ENCODE assay signal across 21 cellular contexts in genomic region chr1:164604541-164604940, GRCh38. TPM values are rescaled to one million over a fixed set of nuclear protein-coding genes. Genes with fewer than 3 reads are reported as not detected.
DNase-seq lines count a peak whose midpoint lies in the region; ATAC-seq, FAIRE-seq and TF ChIP-seq lines count a peak whose summit lies in the region.
"Had no signal": no experiment of that assay in that cellular context is flagged by ENCODE, and none has a peak within 500 bp of the region (broad histone marks: within the 10 kb centered on the region; RNA-seq: fewer than 3 reads in every experiment).

No MANE protein-coding gene starts in this region.

- ATAC-seq in body of pancreas (no peak), GM18907 (IDR thresholded peaks at IDR 0.05; ENCODE audit: unreplicated experiment) (no peak)
- ATAC-seq: activated naive CD8-positive, alpha-beta T cell treated with anti-CD3 and anti-CD28 coated beads, Interleukin-2, amount 50 U/mL, for 24 hours; gastrocnemius medialis; naive thymus-derived CD4-positive, alpha-beta T cell; stimulated activated naive CD8-positive, alpha-beta T cell treated with anti-CD3 and anti-CD28 coated beads, Interleukin-15, amount 100 ng/mL, for 72 hours had no signal

- no peaks in the 10 kb centered on the region for H3K36me3 Mint-ChIP-seq in activated CD4-positive, alpha-beta T cell treated with anti-CD3 and anti-CD28 coated beads, Interleukin-2, amount 10 ng/mL, durations not matched to agents 7 days and 5 days (ENCODE audit: low read depth)
- H3K36me3 Mint-ChIP-seq in activated CD4-positive, alpha-beta memory T cell treated with anti-CD3 and anti-CD28 coated beads for 36 hours, result no peaks in the 10 kb centered on the region
- H3K36me3 Mint-ChIP-seq: naive thymus-derived CD4-positive, alpha-beta T cell had no signal

- H3K4me1 ChIP-seq in body of pancreas (peaks cover 91% of the 10 kb centered on the region), thyroid gland (peaks cover 63 to 65% of the 10 kb centered on the region in 2 donors)

- H3K4me3 ChIP-seq in body of pancreas (no peak overlapping the region), thyroid gland (replicated peaks in 1 of 3) (no peak overlapping the region)
- H3K4me3 ChIP-seq: gastrocnemius medialis, lung had no signal

- intact Hi-C loops in body of pancreas (cut with DNase I) (no loop called here), thyroid gland (cut with DNase I) (no loop called here)
- intact Hi-C loops in activated CD4-positive, alpha-beta memory T cell treated with anti-CD3 and anti-CD28 coated beads for 36 hours (cut with micrococcal nuclease), result no loop called here

- FAIRE-seq in urothelium cell line (lab: Jason Lieb, UNC), result no peak
- FAIRE-seq: colon, endometrium had no signal

- WGBS in body of pancreas, 2 donors, result 37 to 67% methylated on average over 2 of the region's 2 CpGs
- 73 to 86% methylated on average over 2 of the region's 2 CpGs for WGBS in thyroid gland, 2 donors

- TF ChIP-seq CTCF in body of pancreas (IDR thresholded peaks at IDR 0.05) (no peak), thyroid gland (IDR thresholded peaks at IDR 0.05) (no peak)

- H3K27ac ChIP-seq in body of pancreas (peak overlapping the region in 3 of 4 donors; percentile 28 to 88 (median 87)), thyroid gland (peak overlapping the region; percentile 39 to 83 (median 47))

- no peaks in the 10 kb centered on the region for H3K36me3 ChIP-seq in body of pancreas (replicated peaks in 1 of 2; ENCODE audit: insufficient read depth in 1 of 2, low read depth in 2 of 2)
- no peaks in the 10 kb centered on the region for H3K36me3 ChIP-seq in thyroid gland
- H3K36me3 ChIP-seq: gastrocnemius medialis had no signal

- no peak overlapping the region for H3K27ac Mint-ChIP-seq in activated CD4-positive, alpha-beta T cell treated with anti-CD3 and anti-CD28 coated beads, Interleukin-2, amount 10 ng/mL, durations not matched to agents 7 days and 5 days
- no peak overlapping the region for H3K27ac Mint-ChIP-seq in activated CD4-positive, alpha-beta memory T cell treated with anti-CD3 and anti-CD28 coated beads for 36 hours
- H3K27ac Mint-ChIP-seq: activated naive CD8-positive, alpha-beta T cell treated with anti-CD3 and anti-CD28 coated beads, Interleukin-2, amount 50 U/mL, for 24 hours; activated T-helper 1 cell treated with anti-CD3 and anti-CD28 coated beads, Interleukin-12 subunit alpha, Interleukin-12 subunit beta, Interleukin-2, Interleukin-4 antibody, amounts not matched to agents 30 ng/mL and 10 ng/mL and 1 ng/mL, durations not matched to agents 14 hours and 24 hours and 36 hours; naive thymus-derived CD4-positive, alpha-beta T cell; stimulated activated naive CD8-positive, alpha-beta T cell treated with anti-CD3 and anti-CD28 coated beads, Interleukin-15, amount 100 ng/mL, for 72 hours had no signal

- no peak overlapping the region for H3K4me3 Mint-ChIP-seq in activated CD4-positive, alpha-beta T cell treated with anti-CD3 and anti-CD28 coated beads, Interleukin-2, amount 10 ng/mL, durations not matched to agents 7 days and 5 days
- H3K4me3 Mint-ChIP-seq in activated CD4-positive, alpha-beta memory T cell treated with anti-CD3 and anti-CD28 coated beads for 36 hours, result no peak overlapping the region
- H3K4me3 Mint-ChIP-seq: activated naive CD8-positive, alpha-beta T cell treated with anti-CD3 and anti-CD28 coated beads, Interleukin-2, amount 50 U/mL, for 24 hours; activated T-helper 1 cell treated with anti-CD3 and anti-CD28 coated beads, Interleukin-12 subunit alpha, Interleukin-12 subunit beta, Interleukin-2, Interleukin-4 antibody, amounts not matched to agents 30 ng/mL and 10 ng/mL and 1 ng/mL, durations not matched to agents 14 hours and 24 hours and 36 hours; naive thymus-derived CD4-positive, alpha-beta T cell; stimulated activated naive CD8-positive, alpha-beta T cell treated with anti-CD3 and anti-CD28 coated beads, Interleukin-15, amount 100 ng/mL, for 72 hours had no signal

- POLR2A ChIA-PET in activated CD4-positive, alpha-beta T cell treated with anti-CD3 and anti-CD28 coated beads, Interleukin-2, amount 10 ng/mL, durations not matched to agents 7 days and 5 days (lab: Charles Lee), result no interaction called here
- POLR2A ChIA-PET in activated CD4-positive, alpha-beta memory T cell treated with anti-CD3 and anti-CD28 coated beads for 36 hours (lab: Charles Lee), result no interaction called here

- no peak for TF ChIP-seq POLR2A in body of pancreas (IDR thresholded peaks at IDR 0.05)
- TF ChIP-seq POLR2A in thyroid gland (IDR thresholded peaks at IDR 0.05), result no peak

- no peaks in the 10 kb centered on the region for H3K27me3 ChIP-seq in body of pancreas
- no peaks in the 10 kb centered on the region for H3K27me3 ChIP-seq in thyroid gland
- H3K27me3 ChIP-seq: gastrocnemius medialis had no signal

- no peaks in the 10 kb centered on the region for H3K4me1 Mint-ChIP-seq in activated CD4-positive, alpha-beta T cell treated with anti-CD3 and anti-CD28 coated beads, Interleukin-2, amount 10 ng/mL, durations not matched to agents 7 days and 5 days
- H3K4me1 Mint-ChIP-seq in activated CD4-positive, alpha-beta memory T cell treated with anti-CD3 and anti-CD28 coated beads for 36 hours (ENCODE audit: low read depth), result no peaks in the 10 kb centered on the region
- H3K4me1 Mint-ChIP-seq: activated naive CD8-positive, alpha-beta T cell treated with anti-CD3 and anti-CD28 coated beads, Interleukin-2, amount 50 U/mL, for 24 hours; naive thymus-derived CD4-positive, alpha-beta T cell; stimulated activated naive CD8-positive, alpha-beta T cell treated with anti-CD3 and anti-CD28 coated beads, Interleukin-15, amount 100 ng/mL, for 72 hours had no signal

- no peaks in the 10 kb centered on the region for H3K9me3 ChIP-seq in body of pancreas
- H3K9me3 ChIP-seq in thyroid gland, result no peaks in the 10 kb centered on the region
- H3K9me3 ChIP-seq: gastrocnemius medialis had no signal

- H3K27me3 Mint-ChIP-seq in activated CD4-positive, alpha-beta T cell treated with anti-CD3 and anti-CD28 coated beads, Interleukin-2, amount 10 ng/mL, durations not matched to agents 7 days and 5 days, result peaks cover 2% of the 10 kb centered on the region
- H3K27me3 Mint-ChIP-seq in activated CD4-positive, alpha-beta memory T cell treated with anti-CD3 and anti-CD28 coated beads for 36 hours, result no peaks in the 10 kb centered on the region
- H3K27me3 Mint-ChIP-seq: stimulated activated naive CD8-positive, alpha-beta T cell treated with anti-CD3 and anti-CD28 coated beads, Interleukin-15, amount 100 ng/mL, for 72 hours had no signal

- H3K9me3 Mint-ChIP-seq in activated CD4-positive, alpha-beta T cell treated with anti-CD3 and anti-CD28 coated beads, Interleukin-2, amount 10 ng/mL, durations not matched to agents 7 days and 5 days, result no peaks in the 10 kb centered on the region
- no peaks in the 10 kb centered on the region for H3K9me3 Mint-ChIP-seq in activated CD4-positive, alpha-beta memory T cell treated with anti-CD3 and anti-CD28 coated beads for 36 hours
- H3K9me3 Mint-ChIP-seq: activated naive CD8-positive, alpha-beta T cell treated with anti-CD3 and anti-CD28 coated beads, Interleukin-2, amount 50 U/mL, for 24 hours; activated T-helper 1 cell treated with anti-CD3 and anti-CD28 coated beads, Interleukin-12 subunit alpha, Interleukin-12 subunit beta, Interleukin-2, Interleukin-4 antibody, amounts not matched to agents 30 ng/mL and 10 ng/mL and 1 ng/mL, durations not matched to agents 14 hours and 24 hours and 36 hours; naive thymus-derived CD4-positive, alpha-beta T cell; stimulated activated naive CD8-positive, alpha-beta T cell treated with anti-CD3 and anti-CD28 coated beads, Interleukin-15, amount 100 ng/mL, for 72 hours had no signal

- DNase-seq in GM04504 (ENCODE audit: low read depth) (peak; percentile 41), body of pancreas (no peak), kidney tubule cell (ENCODE audit: low spot score) (peak; percentile 44), thyroid gland (no peak), urothelium cell line (ENCODE audit: low spot score) (no peak)
- no peak for DNase-seq in activated CD4-positive, alpha-beta T cell treated with anti-CD3 and anti-CD28 coated beads, Interleukin-2, amount 10 ng/mL, durations not matched to agents 7 days and 5 days
- DNase-seq in activated CD4-positive, alpha-beta memory T cell treated with anti-CD3 and anti-CD28 coated beads for 36 hours, result no peak
- DNase-seq: activated naive CD8-positive, alpha-beta T cell treated with anti-CD3 and anti-CD28 coated beads, Interleukin-2, amount 50 U/mL, for 24 hours; C1 segment of cervical spinal cord; DMS53; gastrocnemius medialis; Kasumi-1; naive thymus-derived CD4-positive, alpha-beta T cell; NCI-H1417 treated with DMSO at 0.1 percent for 48 hours; retina; stimulated activated naive CD8-positive, alpha-beta T cell treated with anti-CD3 and anti-CD28 coated beads, Interleukin-15, amount 100 ng/mL, for 72 hours had no signal

- CTCF ChIA-PET in activated CD4-positive, alpha-beta T cell treated with anti-CD3 and anti-CD28 coated beads, Interleukin-2, amount 10 ng/mL, durations not matched to agents 7 days and 5 days (lab: Charles Lee), result no interaction called here
- CTCF ChIA-PET in activated CD4-positive, alpha-beta memory T cell treated with anti-CD3 and anti-CD28 coated beads for 36 hours (lab: Charles Lee), result no interaction called here

RNA-seq across cellular contexts. Expression of gene PBX1, which starts 45.6 kb away (rescaled TPM):
- total RNA-seq in body of pancreas, result 100 to 1,000 TPM in 1 of 2 donors, 10 to 100 TPM in 1; 83.1 to 111 TPM
- total RNA-seq in thyroid gland, result 100 to 1,000 TPM in 2 of 4 donors, 10 to 100 TPM in 2; 79.0 to 159 (median 102) TPM
- under 1 TPM; 0.12 to 0.15 TPM for total RNA-seq in activated CD4-positive, alpha-beta T cell treated with anti-CD3 and anti-CD28 coated beads, Interleukin-2, amount 10 ng/mL, durations not matched to agents 7 days and 5 days
- under 1 TPM; 0.17 TPM for total RNA-seq in activated CD4-positive, alpha-beta memory T cell treated with anti-CD3 and anti-CD28 coated beads for 36 hours
- total RNA-seq: activated T-helper 1 cell treated with anti-CD3 and anti-CD28 coated beads, Interleukin-12 subunit alpha, Interleukin-12 subunit beta, Interleukin-2, Interleukin-4 antibody, amounts not matched to agents 30 ng/mL and 10 ng/mL and 1 ng/mL, durations not matched to agents 14 hours and 24 hours and 36 hours had no signal

Comparison
In these comparisons a context has a peak if more than half of its experiments do, and no peak if none do; other contexts are left out.
1. DNase-seq: peak in GM04504 (single experiment) and kidney tubule cell (single experiment); none in body of pancreas (0 of 4), thyroid gland (0 of 2), activated CD4-positive, alpha-beta T cell treated with anti-CD3 and anti-CD28 coated beads, Interleukin-2, amount 10 ng/mL, durations not matched to agents 7 days and 5 days (single experiment), activated CD4-positive, alpha-beta memory T cell treated with anti-CD3 and anti-CD28 coated beads for 36 hours (single experiment) and urothelium cell line (single experiment).
2. RNA of gene PBX1, which starts 45.6 kb away (total RNA-seq): 79.0 to 159 TPM in thyroid gland and 83.1 to 111 TPM in body of pancreas; 0.17 TPM in activated CD4-positive, alpha-beta memory T cell treated with anti-CD3 and anti-CD28 coated beads for 36 hours and 0.12 to 0.15 TPM in activated CD4-positive, alpha-beta T cell treated with anti-CD3 and anti-CD28 coated beads, Interleukin-2, amount 10 ng/mL, durations not matched to agents 7 days and 5 days; every median in the first group is over 10 times any median in the second.